ENCODE assay signal across 20 cellular contexts in genomic region chr16:85105475-85105874, GRCh38. TPM values are rescaled to one million over a fixed set of nuclear protein-coding genes. Genes with fewer than 3 reads are reported as not detected.
DNase-seq lines count a peak whose midpoint lies in the region; ATAC-seq, FAIRE-seq and TF ChIP-seq lines count a peak whose summit lies in the region.
"Had no signal": no experiment of that assay in that cellular context is flagged by ENCODE, and none has a peak within 500 bp of the region (broad histone marks: within the 10 kb centered on the region; RNA-seq: fewer than 3 reads in every experiment).

No MANE protein-coding gene starts in this region.

- no peak for ATAC-seq in CD4-positive, CD25-positive, alpha-beta regulatory T cell (ENCODE audit: low read depth in 2 of 2)
- ATAC-seq in T-cell (replicated peaks in 1 of 4) (no peak), HG03565 (IDR thresholded peaks at IDR 0.05; ENCODE audit: unreplicated experiment) (no peak), HG02623 (IDR thresholded peaks at IDR 0.05; ENCODE audit: unreplicated experiment) (no peak)
- ATAC-seq: WTC11 had no signal

- peak overlapping the region in 2 of 3 donors; percentile 76 to 78 for H3K27ac Mint-ChIP-seq in CD4-positive, CD25-positive, alpha-beta regulatory T cell
- H3K27ac Mint-ChIP-seq in T-cell (peak overlapping the region; percentile 93), immature natural killer cell (peak overlapping the region; percentile 93 to 100 (median 94))
- H3K27ac Mint-ChIP-seq: WTC11 had no signal

- no peaks in the 10 kb centered on the region for H3K36me3 Mint-ChIP-seq in CD4-positive, CD25-positive, alpha-beta regulatory T cell
- H3K36me3 Mint-ChIP-seq in T-cell: no peaks in the 10 kb centered on the region
- H3K36me3 Mint-ChIP-seq in immature natural killer cell: peaks cover 0 to 3% (median 0%) of the 10 kb centered on the region in 3 donors
- H3K36me3 Mint-ChIP-seq: WTC11 had no signal

- no peaks in the 10 kb centered on the region for H3K9me3 ChIP-seq in CD4-positive, CD25-positive, alpha-beta regulatory T cell (ENCODE audit: control insufficient read depth in 2 of 2, low read length in 2 of 2)
- H3K9me3 ChIP-seq in BE2C: no peaks in the 10 kb centered on the region
- H3K9me3 ChIP-seq: SK-N-SH had no signal

- no peak overlapping the region for H3K4me3 Mint-ChIP-seq in CD4-positive, CD25-positive, alpha-beta regulatory T cell
- H3K4me3 Mint-ChIP-seq in T-cell (peak overlapping the region in 1 of 3 donors; percentile 68), immature natural killer cell (peak overlapping the region; percentile 70 to 90 (median 77))
- H3K4me3 Mint-ChIP-seq: activated T-helper 1 cell treated with anti-CD3 and anti-CD28 coated beads, Interleukin-12 subunit alpha, Interleukin-12 subunit beta, Interleukin-2, Interleukin-4 antibody, amounts not matched to agents 30 ng/mL and 10 ng/mL and 1 ng/mL, durations not matched to agents 14 hours and 24 hours and 36 hours; WTC11 had no signal

- no peaks in the 10 kb centered on the region for H3K9me3 Mint-ChIP-seq in CD4-positive, CD25-positive, alpha-beta regulatory T cell
- H3K9me3 Mint-ChIP-seq in T-cell (no peaks in the 10 kb centered on the region), immature natural killer cell (no peaks in the 10 kb centered on the region)
- H3K9me3 Mint-ChIP-seq: activated T-helper 1 cell treated with anti-CD3 and anti-CD28 coated beads, Interleukin-12 subunit alpha, Interleukin-12 subunit beta, Interleukin-2, Interleukin-4 antibody, amounts not matched to agents 30 ng/mL and 10 ng/mL and 1 ng/mL, durations not matched to agents 14 hours and 24 hours and 36 hours; WTC11 had no signal

- H3K4me3 ChIP-seq in CD4-positive, CD25-positive, alpha-beta regulatory T cell (ENCODE audit: low read depth, low read length): no peak overlapping the region
- no peak overlapping the region for H3K4me3 ChIP-seq in BE2C (ENCODE audit: low read depth, low read length)

- H3K4me1 ChIP-seq in CD4-positive, CD25-positive, alpha-beta regulatory T cell (ENCODE audit: control insufficient read depth, insufficient read depth, low read length, poor library complexity, severe bottlenecking): peaks cover 12% of the 10 kb centered on the region
- H3K4me1 ChIP-seq in BE2C: no peaks in the 10 kb centered on the region

- POLR2A ChIA-PET in T-cell (lab: Charles Lee): no interaction called here

- no peaks in the 10 kb centered on the region for H3K36me3 ChIP-seq in CD4-positive, CD25-positive, alpha-beta regulatory T cell (ENCODE audit: control insufficient read depth, insufficient read depth, low read length)
- no peaks in the 10 kb centered on the region for H3K36me3 ChIP-seq in BE2C

- H3K27me3 Mint-ChIP-seq in CD4-positive, CD25-positive, alpha-beta regulatory T cell: no peaks in the 10 kb centered on the region
- no peaks in the 10 kb centered on the region for H3K27me3 Mint-ChIP-seq in T-cell
- peaks cover 4 to 19% (median 9%) of the 10 kb centered on the region in 3 donors for H3K27me3 Mint-ChIP-seq in immature natural killer cell (ENCODE audit: low read depth in 3 of 3)

- CTCF ChIA-PET in T-cell (lab: Charles Lee): interaction anchor here in 1 of 2 donors (0.6 kb wide), 1 partner anchor 181 kb away, joined by 6 read pairs; no protein-coding TSS in a partner anchor

- H3K27ac ChIP-seq in CD4-positive, CD25-positive, alpha-beta regulatory T cell (ENCODE audit: insufficient read depth, low read length, poor library complexity, severe bottlenecking): no peak overlapping the region

- no peak for DNase-seq in CD4-positive, CD25-positive, alpha-beta regulatory T cell
- DNase-seq in GM12892 (ENCODE audit: insufficient read length): no peak
- no peak for DNase-seq in T-cell
- DNase-seq in immature natural killer cell: no peak
- DNase-seq in BE2C: no peak
- DNase-seq: left ventricle myocardium superior; NCI-H2081; NCI-H446; SK-N-SH; stimulated activated CD4-positive, alpha-beta T cell treated with anti-CD3 and anti-CD28 coated beads, Interleukin-4, amount 100 ng/mL, for 24 hours; T-helper 9 cell; trophoblast cell had no signal

- TF ChIP-seq CTCF in BE2C (IDR thresholded peaks at IDR 0.05; ENCODE audit: low read depth, low read length): no peak

- H3K27me3 ChIP-seq in CD4-positive, CD25-positive, alpha-beta regulatory T cell (ENCODE audit: control insufficient read depth, insufficient read depth, low read length): no peaks in the 10 kb centered on the region
- no peaks in the 10 kb centered on the region for H3K27me3 ChIP-seq in BE2C

- peak; percentile 27 for FAIRE-seq in GM12892 (lab: Jason Lieb, UNC)
- FAIRE-seq: D721Med had no signal

- peaks cover 0 to 27% (median 3%) of the 10 kb centered on the region in 4 donors for H3K4me1 Mint-ChIP-seq in CD4-positive, CD25-positive, alpha-beta regulatory T cell
- H3K4me1 Mint-ChIP-seq in T-cell (peaks cover 38 to 49% (median 40%) of the 10 kb centered on the region in 3 donors), immature natural killer cell (peaks cover 65 to 75% of the 10 kb centered on the region in 2 donors)
- H3K4me1 Mint-ChIP-seq: WTC11 had no signal

- no peak for TF ChIP-seq POLR2A in GM12892 (IDR thresholded peaks at IDR 0.05; ENCODE audit: low read depth, low read length)

RNA-seq across cellular contexts. Expression of gene CIBAR2, which starts 6.8 kb away (rescaled TPM):
- not detected for total RNA-seq in CD4-positive, CD25-positive, alpha-beta regulatory T cell
- not detected for polyA plus RNA-seq in CD4-positive, CD25-positive, alpha-beta regulatory T cell
- polyA plus RNA-seq in GM12892 (2012; ENCODE audit: missing spikeins): not detected
- not detected for total RNA-seq in T-cell
- polyA plus RNA-seq in immature natural killer cell: under 1 TPM in 1 of 3 donors, not detected in 2; 0.71 TPM
- polyA plus RNA-seq in BE2C (2012; ENCODE audit: insufficient read depth, insufficient read length, low read depth): not detected
- total RNA-seq: activated T-helper 1 cell treated with anti-CD3 and anti-CD28 coated beads, Interleukin-12 subunit alpha, Interleukin-12 subunit beta, Interleukin-2, Interleukin-4 antibody, amounts not matched to agents 30 ng/mL and 10 ng/mL and 1 ng/mL, durations not matched to agents 14 hours and 24 hours and 36 hours; dermis microvascular lymphatic vessel endothelial cell; fibroblast of villous mesenchyme; left ventricle myocardium superior; RPMI7951; WTC11 had no signal

Comparison
In these comparisons a context has a peak if more than half of its experiments do, and no peak if none do; other contexts are left out.
1. H3K4me3 Mint-ChIP-seq: peak in immature natural killer cell (5 of 5); none in CD4-positive, CD25-positive, alpha-beta regulatory T cell (0 of 4).
2. Peak in every context shown above with its lines, with median percentiles within 50 percentile points of each other: H3K27ac Mint-ChIP-seq.